ENCODE assay signal across 8 cellular contexts in genomic region chr2:174634130-174635014, GRCh38. TPM values are rescaled to one million over a fixed set of nuclear protein-coding genes. Genes with fewer than 3 reads are reported as not detected.
A peak's percentile ranks its signal among the peaks of the same experiment; 100 is the strongest.
DNase-seq lines count a peak whose midpoint lies in the region; ATAC-seq and TF ChIP-seq lines count a peak whose summit lies in the region.

No MANE protein-coding gene starts in this region.

- H3K36me3 ChIP-seq in ascending aorta (no peaks in the 10 kb centered on the region), muscle layer of colon (ENCODE audit: insufficient read depth, low read length) (no peaks in the 10 kb centered on the region), aorta (ENCODE audit: control insufficient read depth in 1 of 2, insufficient read depth in 2 of 2, low read length in 1 of 2) (no peaks in the 10 kb centered on the region)

- intact Hi-C loops in ascending aorta (cut with DNase I): no loop called here
- intact Hi-C loops in aorta (cut with DNase I): no loop called here

- no peaks in the 10 kb centered on the region for H3K9me3 ChIP-seq in ascending aorta
- H3K9me3 ChIP-seq in muscle layer of colon (ENCODE audit: low read length): no peaks in the 10 kb centered on the region
- H3K9me3 ChIP-seq in aorta (ENCODE audit: control insufficient read depth, low read length): no peaks in the 10 kb centered on the region

- 59 to 60% methylated on average over 13 of the region's 13 CpGs for WGBS in aorta, 2 donors

- no peak for TF ChIP-seq CTCF in ascending aorta (IDR thresholded peaks at IDR 0.05)

- H3K27me3 ChIP-seq in ascending aorta (no peaks in the 10 kb centered on the region), muscle layer of colon (ENCODE audit: control insufficient read depth in 1 of 2, insufficient read depth in 2 of 2, low read length in 2 of 2) (no peaks in the 10 kb centered on the region), aorta (ENCODE audit: control insufficient read depth in 1 of 2, insufficient read depth in 2 of 2, low read length in 1 of 2) (no peaks in the 10 kb centered on the region)

- DNase-seq in SKM-1 (lab: John Stamatoyannopoulos, UW; ENCODE audit: unreplicated experiment): peak; percentile 79
- DNase-seq in ascending aorta (ENCODE audit: low spot score in 2 of 2): no peak
- no peak for DNase-seq in aorta
- DNase-seq in NCI-H748 treated with DMSO at 0.1 percent for 48 hours (lab: John Stamatoyannopoulos, UW): no peak
- no peak for DNase-seq in NCI-H1417 (lab: John Stamatoyannopoulos, UW)

- H3K27ac ChIP-seq in ascending aorta (peak overlapping the region; percentile 43 to 64), muscle layer of colon (ENCODE audit: low read depth, low read length) (peak overlapping the region; percentile 66), aorta (ENCODE audit: low read depth in 1 of 2, low read length in 2 of 2) (peak overlapping the region in 1 of 2 donors; percentile 12)

- H3K4me3 ChIP-seq in ascending aorta: peak overlapping the region in 1 of 2 donors; percentile 24
- peak overlapping the region in 1 of 2 donors; percentile 26 for H3K4me3 ChIP-seq in muscle layer of colon (ENCODE audit: low read depth in 1 of 2, low read length in 2 of 2)
- no peak overlapping the region for H3K4me3 ChIP-seq in aorta (ENCODE audit: low read length in 2 of 2)

- no peak overlapping the region for H3K9ac ChIP-seq in muscle layer of colon (ENCODE audit: low read length)

- peak; percentile 70 for ATAC-seq in GM18873 (IDR thresholded peaks at IDR 0.05; ENCODE audit: low FRiP score, unreplicated experiment)
- ATAC-seq in HG03025 (IDR thresholded peaks at IDR 0.05; ENCODE audit: low FRiP score, unreplicated experiment): peak; percentile 67
- peak; percentile 50 for ATAC-seq in aorta (ENCODE audit: low FRiP score)

- H3K4me1 ChIP-seq in ascending aorta (peaks cover 8 to 55% of the 10 kb centered on the region in 2 donors), muscle layer of colon (ENCODE audit: insufficient read depth, low read length) (peaks cover 63% of the 10 kb centered on the region), aorta (ENCODE audit: control insufficient read depth in 1 of 2, insufficient read depth in 2 of 2, low read length in 2 of 2) (peaks cover 8 to 38% of the 10 kb centered on the region in 2 donors)

RNA-seq across cellular contexts. Expression of gene WIPF1, which starts 36.8 kb away (rescaled TPM):
- total RNA-seq in ascending aorta (26.1 TPM), aorta (100 to 1,000 TPM; 107 to 118 TPM)
- polyA plus RNA-seq in aorta: 10 to 100 TPM; 40.9 to 51.7 TPM
